ENCODE assay signal across 16 cellular contexts in the genomic region with DNA sequence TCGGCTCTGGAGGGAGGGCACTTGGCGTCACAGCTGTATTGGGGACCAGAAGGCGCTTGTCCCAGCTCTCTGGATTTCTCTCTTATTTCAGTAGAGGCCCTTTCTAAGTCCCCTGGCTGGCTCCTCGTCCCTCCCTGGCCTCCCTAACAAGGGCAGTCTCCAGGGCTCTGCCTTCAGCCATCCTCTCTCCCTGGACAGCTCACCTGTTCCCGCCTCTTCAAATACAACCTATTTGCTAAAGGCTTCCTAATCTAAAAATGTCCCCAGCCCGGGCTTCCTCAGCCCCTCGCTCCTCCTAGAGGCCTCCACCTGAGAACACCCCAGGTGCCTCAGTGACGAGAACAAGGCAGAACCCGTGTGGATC.
DNase-seq lines count a peak whose midpoint lies in the region; ATAC-seq and TF ChIP-seq lines count a peak whose summit lies in the region.
"Had no signal": no experiment of that assay in that cellular context is flagged by ENCODE, and none has a peak within 500 bp of the region (broad histone marks: within the 10 kb centered on the region; RNA-seq: fewer than 3 reads in every experiment).

No MANE protein-coding gene starts in this region.

- H3K27ac ChIP-seq in C4-2B (peak overlapping the region; percentile 44; the same call in 1 of the 2 replicates), VCaP (peak overlapping the region; percentile 86), layer of hippocampus (ENCODE audit: low read depth, low read length) (peak overlapping the region; percentile 4)
- H3K27ac ChIP-seq: HL-60 had no signal

- no peaks in the 10 kb centered on the region for H3K36me3 Mint-ChIP-seq in progenitor cell of endocrine pancreas (ENCODE audit: insufficient read depth)
- no peaks in the 10 kb centered on the region for H3K36me3 Mint-ChIP-seq in natural killer cell treated with Interleukin-12 subunit alpha and Interleukin-12 subunit beta and Interleukin-15 and Interleukin-18, amount 100 ng/mL, for 72 hours
- H3K36me3 Mint-ChIP-seq: CD8-positive, alpha-beta memory T cell had no signal

- H3K9me3 Mint-ChIP-seq in progenitor cell of endocrine pancreas (ENCODE audit: low read depth): no peaks in the 10 kb centered on the region
- no peaks in the 10 kb centered on the region for H3K9me3 Mint-ChIP-seq in natural killer cell treated with Interleukin-12 subunit alpha and Interleukin-12 subunit beta and Interleukin-15 and Interleukin-18, amount 100 ng/mL, for 72 hours
- H3K9me3 Mint-ChIP-seq: GM23338 had no signal

- DNase-seq in progenitor cell of endocrine pancreas (ENCODE audit: low spot score, unreplicated experiment) (no peak), midbrain (lab: John Stamatoyannopoulos, UW) (no peak), C1 segment of cervical spinal cord (lab: John Stamatoyannopoulos, UW) (no peak)
- DNase-seq in natural killer cell treated with Interleukin-12 subunit alpha and Interleukin-12 subunit beta and Interleukin-15 and Interleukin-18, amount 100 ng/mL, for 72 hours (ENCODE audit: low spot score): no peak
- DNase-seq: Caco-2; CD8-positive, alpha-beta memory T cell; DND-41; GDM1; IMR-90; KBM-7 had no signal

- TF ChIP-seq CTCF in C4-2B (conservative IDR thresholded peaks at IDR 0.05): no peak
- no peak for TF ChIP-seq CTCF in VCaP (conservative IDR thresholded peaks at IDR 0.05)
- no peak for TF ChIP-seq CTCF in progenitor cell of endocrine pancreas (IDR thresholded peaks at IDR 0.05; ENCODE audit: unreplicated experiment)

- H3K4me1 Mint-ChIP-seq in progenitor cell of endocrine pancreas (ENCODE audit: low read depth): peaks cover 2% of the 10 kb centered on the region
- no peaks in the 10 kb centered on the region for H3K4me1 Mint-ChIP-seq in natural killer cell treated with Interleukin-12 subunit alpha and Interleukin-12 subunit beta and Interleukin-15 and Interleukin-18, amount 100 ng/mL, for 72 hours (ENCODE audit: low read depth in 2 of 2)
- H3K4me1 Mint-ChIP-seq: B cell; CD8-positive, alpha-beta memory T cell; GM23338 had no signal

- ATAC-seq in natural killer cell treated with Interleukin-12 subunit alpha and Interleukin-12 subunit beta and Interleukin-15 and Interleukin-18, amount 100 ng/mL, for 72 hours: no peak
- ATAC-seq: GM23338 had no signal

- peaks cover 34% of the 10 kb centered on the region for H3K27me3 Mint-ChIP-seq in progenitor cell of endocrine pancreas
- H3K27me3 Mint-ChIP-seq in natural killer cell treated with Interleukin-12 subunit alpha and Interleukin-12 subunit beta and Interleukin-15 and Interleukin-18, amount 100 ng/mL, for 72 hours: peaks cover 0 to 5% of the 10 kb centered on the region in 2 donors

- peak overlapping the region; percentile 25 for H3K27ac Mint-ChIP-seq in progenitor cell of endocrine pancreas
- H3K27ac Mint-ChIP-seq in natural killer cell treated with Interleukin-12 subunit alpha and Interleukin-12 subunit beta and Interleukin-15 and Interleukin-18, amount 100 ng/mL, for 72 hours: no peak overlapping the region
- H3K27ac Mint-ChIP-seq: B cell; CD8-positive, alpha-beta memory T cell; GM23338 had no signal

- peaks cover 6% of the 10 kb centered on the region for H3K27me3 ChIP-seq in layer of hippocampus (ENCODE audit: control insufficient read depth, insufficient read depth, low read length)

- no peak overlapping the region for H3K4me3 Mint-ChIP-seq in progenitor cell of endocrine pancreas (ENCODE audit: low read depth)
- no peak overlapping the region for H3K4me3 Mint-ChIP-seq in natural killer cell treated with Interleukin-12 subunit alpha and Interleukin-12 subunit beta and Interleukin-15 and Interleukin-18, amount 100 ng/mL, for 72 hours
- H3K4me3 Mint-ChIP-seq: B cell; CD8-positive, alpha-beta memory T cell; GM23338 had no signal

Comparison
In these comparisons a context has a peak if more than half of its experiments do, and no peak if none do; other contexts are left out.
1. H3K27ac ChIP-seq: peak in every context shown above with its lines; median percentile 86 in VCaP; 44 in C4-2B; 4 in layer of hippocampus.